1 cellular context compared by ENCODE assay signal in genomic region chr10:122493761-122494160, GRCh38.
TF ChIP-seq lines count a peak whose summit lies in the region.

No MANE protein-coding gene starts in this region.

TF ChIP-seq in endothelial cell of umbilical vein, 7 proteins besides CTCF, POLR2A, EP300 and RAD21:
- TF ChIP-seq MAX (IDR thresholded peaks at IDR 0.05; ENCODE audit: insufficient read depth, insufficient read length) (no peak), GATA2 (IDR thresholded peaks at IDR 0.05; ENCODE audit: insufficient read depth, insufficient read length, low read depth, low read length) (no peak), POLR2AphosphoS5 (IDR thresholded peaks at IDR 0.05; ENCODE audit: insufficient read depth, low read depth, low read length) (no peak), MYC (IDR thresholded peaks at IDR 0.05; ENCODE audit: low read depth, low read length) (no peak), FOS (IDR thresholded peaks at IDR 0.05; ENCODE audit: borderline replicate concordance, insufficient read depth, low read length) (no peak), JUN (IDR thresholded peaks at IDR 0.05; ENCODE audit: borderline replicate concordance, insufficient read depth, insufficient read length, low read depth) (no peak), EZH2 (IDR thresholded peaks at IDR 0.05; ENCODE audit: borderline replicate concordance, low read depth, low read length, severe bottlenecking) (no peak)
